10 cellular contexts compared by ENCODE assay signal in genomic region chr10:77589703-77590102, GRCh38. TPM values are rescaled to one million over a fixed set of nuclear protein-coding genes. Genes with fewer than 3 reads are reported as not detected.
DNase-seq lines count a peak whose midpoint lies in the region; ATAC-seq and TF ChIP-seq lines count a peak whose summit lies in the region.
"Not testable (repeated sequence)": the region's sequence is repeated elsewhere in the genome, so short reads cannot be mapped to it uniquely, and the experiment has no call there.
"Had no signal": no experiment of that assay in that cellular context is flagged by ENCODE, and none has a peak within 500 bp of the region (broad histone marks: within the 10 kb centered on the region; RNA-seq: fewer than 3 reads in every experiment).

No MANE protein-coding gene starts in this region.

- H3K4me1 ChIP-seq in gastroesophageal sphincter (peaks cover 12 to 100% (median 19%) of the 10 kb centered on the region in 3 donors), psoas muscle (peaks cover 50% of the 10 kb centered on the region), gastrocnemius medialis (peaks cover 79 to 85% of the 10 kb centered on the region in 2 donors), stomach smooth muscle (ENCODE audit: control insufficient read depth, insufficient read depth, low read length) (peaks cover 73% of the 10 kb centered on the region), tibial artery (peaks cover 0 to 99% (median 63%) of the 10 kb centered on the region in 4 donors)

- peak overlapping the region; percentile 71 to 85 for H3K27ac ChIP-seq in coronary artery
- peak overlapping the region; percentile 52 to 89 (median 86) for H3K27ac ChIP-seq in gastroesophageal sphincter
- H3K27ac ChIP-seq in psoas muscle, result peak overlapping the region; percentile 77
- peak overlapping the region; percentile 94 to 99 (median 96) for H3K27ac ChIP-seq in gastrocnemius medialis
- H3K27ac ChIP-seq in stomach smooth muscle (ENCODE audit: low read length), result peak overlapping the region; percentile 88
- peak overlapping the region; percentile 88 to 95 for H3K27ac ChIP-seq in tibial artery

- H3K4me1 Mint-ChIP-seq in WTC11, result peaks cover 15% of the 10 kb centered on the region
- H3K4me1 Mint-ChIP-seq in natural killer cell treated with Interleukin-12 subunit alpha and Interleukin-12 subunit beta and Interleukin-15 and Interleukin-18, amount 100 ng/mL, for 72 hours (ENCODE audit: low read depth in 2 of 2), result not testable (repeated sequence)

- intact Hi-C loops in psoas muscle (cut with DNase I), result loop anchor here in 1 of 2 donors (5.0 kb wide), 1 partner anchor 48 kb away; the partner anchor contains the start of gene KCNMA1
- intact Hi-C loops in gastrocnemius medialis (cut with DNase I; ENCODE audit: low total_unique reads), result not testable (repeated sequence)
- intact Hi-C loops in tibial artery (cut with DNase I; ENCODE audit: low total_unique reads), result loop anchor here (5.0 kb wide), 2 partner anchors 37 to 48 kb away; partner anchors contain the start of gene KCNMA1

- H3K27me3 Mint-ChIP-seq in WTC11 (ENCODE audit: low read depth), result peaks cover 26% of the 10 kb centered on the region
- H3K27me3 Mint-ChIP-seq in natural killer cell treated with Interleukin-12 subunit alpha and Interleukin-12 subunit beta and Interleukin-15 and Interleukin-18, amount 100 ng/mL, for 72 hours, result not testable (repeated sequence)

- not testable (repeated sequence) for H3K36me3 Mint-ChIP-seq in WTC11; natural killer cell treated with Interleukin-12 subunit alpha and Interleukin-12 subunit beta and Interleukin-15 and Interleukin-18, amount 100 ng/mL, for 72 hours

- H3K36me3 ChIP-seq in gastroesophageal sphincter; psoas muscle (ENCODE audit: insufficient read depth in 1 of 2, low read depth in 1 of 2); gastrocnemius medialis; stomach smooth muscle (ENCODE audit: control insufficient read depth in 2 of 2, insufficient read depth in 2 of 2, low read length in 2 of 2); tibial artery: not testable (repeated sequence)

- H3K27ac Mint-ChIP-seq in WTC11; natural killer cell treated with Interleukin-12 subunit alpha and Interleukin-12 subunit beta and Interleukin-15 and Interleukin-18, amount 100 ng/mL, for 72 hours: not testable (repeated sequence)

- not testable (repeated sequence) for H3K4me3 Mint-ChIP-seq in WTC11; natural killer cell treated with Interleukin-12 subunit alpha and Interleukin-12 subunit beta and Interleukin-15 and Interleukin-18, amount 100 ng/mL, for 72 hours

- 83 to 90% methylated on average over 1 to 3 of the region's 8 CpGs for WGBS in gastroesophageal sphincter (ENCODE audit: low coverage in 1 of 2), 2 donors
- 90 to 94% (median 92%) methylated on average over 8 of the region's 8 CpGs for WGBS in psoas muscle, 3 donors

- not testable (repeated sequence) for DNase-seq in WTC11 (ENCODE audit: low spot score); coronary artery (ENCODE audit: low spot score); psoas muscle; gastrocnemius medialis; tibial artery
- peak; percentile 35 for DNase-seq in natural killer cell treated with Interleukin-12 subunit alpha and Interleukin-12 subunit beta and Interleukin-15 and Interleukin-18, amount 100 ng/mL, for 72 hours (ENCODE audit: low spot score)

- not testable (repeated sequence) for TF ChIP-seq POLR2A in gastroesophageal sphincter (IDR thresholded peaks at IDR 0.05); gastrocnemius medialis (IDR thresholded peaks at IDR 0.05)

- TF ChIP-seq EP300 in gastroesophageal sphincter (IDR thresholded peaks at IDR 0.05), result not testable (repeated sequence)

- POLR2A ChIA-PET in WTC11 (lab: Charles Lee), result not testable (repeated sequence)

- H3K4me3 ChIP-seq in coronary artery; gastroesophageal sphincter; psoas muscle; gastrocnemius medialis; stomach smooth muscle (ENCODE audit: low read length in 2 of 2); tibial artery: not testable (repeated sequence)

- not testable (repeated sequence) for H3K27me3 ChIP-seq in gastroesophageal sphincter; psoas muscle (ENCODE audit: insufficient read depth in 3 of 3, low read length in 2 of 3); gastrocnemius medialis; stomach smooth muscle (ENCODE audit: control insufficient read depth in 1 of 2, insufficient read depth in 2 of 2, low read length in 2 of 2); tibial artery

- CTCF ChIA-PET in WTC11 (lab: Charles Lee), result interaction anchor here (1.0 kb wide), 1 partner anchor 16 kb away, joined by 3 read pairs; no protein-coding TSS in a partner anchor

- not testable (repeated sequence) for H3K9me3 Mint-ChIP-seq in WTC11; natural killer cell treated with Interleukin-12 subunit alpha and Interleukin-12 subunit beta and Interleukin-15 and Interleukin-18, amount 100 ng/mL, for 72 hours

- H3K9ac ChIP-seq in stomach smooth muscle (ENCODE audit: low read length in 2 of 2), result not testable (repeated sequence)

- ATAC-seq in WTC11; gastroesophageal sphincter; natural killer cell treated with Interleukin-12 subunit alpha and Interleukin-12 subunit beta and Interleukin-15 and Interleukin-18, amount 100 ng/mL, for 72 hours; psoas muscle; gastrocnemius medialis: not testable (repeated sequence)

- TF ChIP-seq CTCF in WTC11 (IDR thresholded peaks at IDR 0.05); coronary artery (IDR thresholded peaks at IDR 0.05); gastroesophageal sphincter (IDR thresholded peaks at IDR 0.05); psoas muscle (IDR thresholded peaks at IDR 0.05); gastrocnemius medialis (IDR thresholded peaks at IDR 0.05 in 4 of 5, conservative IDR thresholded peaks at IDR 0.05 in 1 of 5); tibial artery (IDR thresholded peaks at IDR 0.05): not testable (repeated sequence)

- in situ Hi-C loops in gastrocnemius medialis (cut with MboI; ENCODE audit: low sequenced_read_pairs in 4 of 4), result not testable (repeated sequence)

- not testable (repeated sequence) for H3K9me3 ChIP-seq in gastroesophageal sphincter; psoas muscle; gastrocnemius medialis; stomach smooth muscle (ENCODE audit: control insufficient read depth in 2 of 2, low read length in 2 of 2); tibial artery

TF ChIP-seq in WTC11, 78 proteins besides CTCF, POLR2A, EP300 and RAD21:
- TF ChIP-seq NFYB (CRISPR knock-in tag; conservative IDR thresholded peaks at IDR 0.05; ENCODE audit: low read depth), result peak; percentile 63

RNA-seq across cellular contexts. Expression of gene KCNMA1, which starts 47.9 kb away (rescaled TPM):
- total RNA-seq in WTC11 (2021), result 4.1 to 7.3 TPM (median 5.3 TPM) in 3 replicates
- total RNA-seq in gastroesophageal sphincter, result 100 to 1,000 TPM; 168 to 389 (median 323) TPM
- 1 to 10 TPM in 1 of 2 donors, not detected in 1; 2.8 TPM for total RNA-seq in natural killer cell treated with Interleukin-12 subunit alpha and Interleukin-12 subunit beta and Interleukin-15 and Interleukin-18, amount 100 ng/mL, for 72 hours
- 10 to 100 TPM in 3 of 4 donors, 1 to 10 TPM in 1; 7.9 to 53.0 (median 21.3) TPM for total RNA-seq in psoas muscle
- 10 to 100 TPM; 41.9 to 49.0 (median 47.4) TPM for polyA plus RNA-seq in psoas muscle
- 10 to 100 TPM; 66.8 to 96.5 (median 78.9) TPM for total RNA-seq in gastrocnemius medialis
- total RNA-seq: CD4-positive, CD25-positive, alpha-beta regulatory T cell; CD8-positive, alpha-beta T cell had no signal
- polyA plus RNA-seq: CD4-positive, CD25-positive, alpha-beta regulatory T cell had no signal
